10 cellular contexts compared by ENCODE assay signal in the genomic region with DNA sequence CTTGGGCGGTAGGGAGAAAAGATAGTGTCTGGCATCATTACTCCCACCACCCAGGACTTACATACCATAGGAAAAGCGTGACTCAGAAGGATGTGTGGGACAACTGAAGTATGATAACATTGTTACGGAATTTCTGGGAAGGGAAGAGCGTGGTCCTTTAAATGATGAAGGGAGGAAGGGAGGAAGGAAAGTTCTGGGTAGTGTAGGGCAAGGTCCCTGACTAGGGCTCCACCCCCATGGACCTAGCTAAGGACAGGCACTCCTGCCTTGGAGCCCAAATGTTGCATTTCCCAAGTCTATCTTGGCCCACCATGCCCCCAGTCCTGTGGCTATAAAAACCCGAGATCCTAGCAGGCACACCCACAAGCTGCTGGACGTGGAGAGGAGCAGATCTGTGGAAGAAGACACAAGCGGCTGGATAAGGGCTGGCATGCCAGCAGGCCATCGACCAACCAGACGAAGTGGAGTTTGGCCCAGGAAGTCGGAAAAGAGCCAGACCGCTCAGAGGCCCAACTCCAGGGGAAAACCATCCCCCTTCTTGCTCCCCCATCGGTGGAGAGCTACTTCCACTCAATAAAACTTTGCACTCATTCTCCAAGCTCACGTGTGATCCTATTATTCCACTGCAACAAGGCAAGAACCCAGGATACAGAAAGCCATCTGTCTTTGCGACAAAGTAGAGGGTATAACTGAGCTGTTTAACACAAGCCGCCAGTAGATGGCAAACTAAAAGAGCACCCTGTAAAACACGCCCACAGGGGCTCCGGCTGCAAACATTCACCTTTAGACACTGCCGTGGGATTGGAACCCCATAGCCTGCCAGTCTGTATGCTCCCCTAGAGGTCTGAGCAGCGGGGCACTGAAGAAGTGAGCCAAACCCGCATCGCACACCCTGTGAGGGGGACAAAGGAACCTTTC. TPM values are rescaled to one million over a fixed set of nuclear protein-coding genes. Genes with fewer than 3 reads are reported as not detected.
DNase-seq lines count a peak whose midpoint lies in the region; ATAC-seq, FAIRE-seq and TF ChIP-seq lines count a peak whose summit lies in the region.
"Had no signal": no experiment of that assay in that cellular context is flagged by ENCODE, and none has a peak within 500 bp of the region (broad histone marks: within the 10 kb centered on the region; RNA-seq: fewer than 3 reads in every experiment).

No MANE protein-coding gene starts in this region.

- no peaks in the 10 kb centered on the region for H3K79me1 ChIP-seq in trophoblast cell (ENCODE audit: low read length)

- no peak overlapping the region for H3K23ac ChIP-seq in trophoblast cell (ENCODE audit: low read length)

- 86 to 89% methylated on average over 12 to 21 of the region's 21 CpGs for WGBS in endodermal cell (ENCODE audit: insufficient coverage in 1 of 2, insufficient read length in 1 of 2), 2 experiments
- WGBS in trophoblast cell (ENCODE audit: extremely low coverage, insufficient coverage, insufficient read length): no CpG with 5 or more reads among the region's 21 CpGs

- no peaks in the 10 kb centered on the region for H3K9me3 ChIP-seq in endodermal cell (ENCODE audit: control insufficient read depth, low read length)
- H3K9me3 ChIP-seq in trophoblast cell (ENCODE audit: insufficient read depth, low read depth, low read length): no peaks in the 10 kb centered on the region
- H3K9me3 ChIP-seq: breast epithelium had no signal

- TF ChIP-seq CTCF in endodermal cell (conservative IDR thresholded peaks at IDR 0.05): peak; percentile 56

- no peak for TF ChIP-seq POLR2A in H54 (IDR thresholded peaks at IDR 0.05; ENCODE audit: low read depth, low read length)

- no peaks in the 10 kb centered on the region for H3K36me3 Mint-ChIP-seq in endodermal cell (ENCODE audit: low read depth)

- H3K4me3 Mint-ChIP-seq in endodermal cell: no peak overlapping the region

- H3K27me3 ChIP-seq in endodermal cell (ENCODE audit: control insufficient read depth, insufficient read depth, low read length, poor library complexity, severe bottlenecking) (no peaks in the 10 kb centered on the region), trophoblast cell (ENCODE audit: insufficient read depth, low read length) (no peaks in the 10 kb centered on the region)
- H3K27me3 ChIP-seq: breast epithelium had no signal

- no peak overlapping the region for H2AFZ ChIP-seq in trophoblast cell (ENCODE audit: insufficient read depth, low read length, poor library complexity)

- no peak overlapping the region for H4K12ac ChIP-seq in trophoblast cell (ENCODE audit: low read depth, low read length)

- no peak overlapping the region for H3K14ac ChIP-seq in trophoblast cell (ENCODE audit: low read length)

- ATAC-seq in GM18867 (IDR thresholded peaks at IDR 0.05; ENCODE audit: unreplicated experiment) (no peak), HG03097 (IDR thresholded peaks at IDR 0.05; ENCODE audit: low FRiP score, unreplicated experiment) (no peak)

- no peak overlapping the region for H2AK5ac ChIP-seq in trophoblast cell (ENCODE audit: low read length)

- H3K4me1 ChIP-seq in endodermal cell (ENCODE audit: control insufficient read depth, insufficient read depth, low read length) (no peaks in the 10 kb centered on the region), trophoblast cell (ENCODE audit: control insufficient read depth in 1 of 2, insufficient read depth in 2 of 2, low read length in 2 of 2) (peaks cover 0 to 2% of the 10 kb centered on the region in 2 experiments)
- H3K4me1 ChIP-seq: breast epithelium had no signal

- no peaks in the 10 kb centered on the region for H3K79me2 ChIP-seq in trophoblast cell (ENCODE audit: control insufficient read depth, insufficient read depth, low read length, poor library complexity)

- no peak overlapping the region for H3K4me3 ChIP-seq in endodermal cell (ENCODE audit: low read length)
- H3K4me3 ChIP-seq in trophoblast cell (ENCODE audit: low read depth, low read length): no peak overlapping the region
- H3K4me3 ChIP-seq: breast epithelium had no signal

- no peaks in the 10 kb centered on the region for H3K27me3 Mint-ChIP-seq in endodermal cell (ENCODE audit: insufficient read depth)

- no peak overlapping the region for H4K8ac ChIP-seq in trophoblast cell (ENCODE audit: low read depth, low read length)

- H4K91ac ChIP-seq in trophoblast cell (ENCODE audit: low read depth, low read length): no peak overlapping the region

- H3K9me3 Mint-ChIP-seq in endodermal cell: no peaks in the 10 kb centered on the region

- peak; percentile 39 for DNase-seq in H54 (ENCODE audit: insufficient read length, low spot score)
- DNase-seq in NCI-H82 (lab: John Stamatoyannopoulos, UW): peak; percentile 88
- DNase-seq in endodermal cell: peak; percentile 85
- DNase-seq in trophoblast cell: peak; percentile 29 to 47
- no peak for DNase-seq in activated effector memory CD4-positive, alpha-beta T cell treated with Interleukin-2 at 50 U/mL for 16 hours
- DNase-seq: NCI-H2081, substantia nigra had no signal

- H3K9ac ChIP-seq in endodermal cell (ENCODE audit: extremely low read depth, low read length, poor library complexity, severe bottlenecking) (no peak overlapping the region), trophoblast cell (ENCODE audit: low read length) (no peak overlapping the region)

- no peak overlapping the region for H3K27ac Mint-ChIP-seq in endodermal cell

- H2BK5ac ChIP-seq in trophoblast cell (ENCODE audit: low read depth, low read length, poor library complexity): no peak overlapping the region

- H3K27ac ChIP-seq in endodermal cell (ENCODE audit: low read depth, low read length) (no peak overlapping the region), trophoblast cell (ENCODE audit: low read depth, low read length) (no peak overlapping the region)
- H3K27ac ChIP-seq: breast epithelium had no signal

- H3K4me1 Mint-ChIP-seq in endodermal cell: peaks cover 3% of the 10 kb centered on the region

- H3K4me2 ChIP-seq in trophoblast cell (ENCODE audit: low read length): no peak overlapping the region

- H2BK12ac ChIP-seq in trophoblast cell (ENCODE audit: low read length): no peak overlapping the region

- no peak overlapping the region for H3K4ac ChIP-seq in trophoblast cell (ENCODE audit: low read depth, low read length)

- peak; percentile 85 for FAIRE-seq in H54 (lab: Jason Lieb, UNC)

- H3K36me3 ChIP-seq in endodermal cell (ENCODE audit: control insufficient read depth, insufficient read depth, low read length) (no peaks in the 10 kb centered on the region), trophoblast cell (ENCODE audit: control insufficient read depth in 1 of 2, insufficient read depth in 2 of 2, low read length in 2 of 2) (no peaks in the 10 kb centered on the region)
- H3K36me3 ChIP-seq: breast epithelium had no signal

- H2BK120ac ChIP-seq in trophoblast cell (ENCODE audit: insufficient read depth, low read length, poor library complexity): no peak overlapping the region

- no peak overlapping the region for H3K18ac ChIP-seq in trophoblast cell (ENCODE audit: low read length)

RNA-seq across cellular contexts. Expression of a gene that starts 23.0 kb away (rescaled TPM):
- total RNA-seq in endodermal cell: 10 to 100 TPM; 47.6 to 51.2 TPM
- polyA plus RNA-seq in endodermal cell (2013, experiment 1 of 2): 27.6 TPM
- polyA plus RNA-seq in endodermal cell (2013, experiment 2 of 2): 30.1 TPM
- 39.0 and 39.6 TPM in 2 replicates for polyA plus RNA-seq in trophoblast cell (2013)

RNA-seq across cellular contexts. Expression of a gene that starts 45.8 kb away (rescaled TPM):
- 10 to 100 TPM; 12.7 to 15.9 TPM for total RNA-seq in endodermal cell
- polyA plus RNA-seq in endodermal cell (2013, experiment 1 of 2): 13.4 TPM
- 13.7 TPM for polyA plus RNA-seq in endodermal cell (2013, experiment 2 of 2)
- polyA plus RNA-seq in trophoblast cell (2013): 10.4 and 11.0 TPM in 2 replicates
